ENCODE assay signal across 13 cellular contexts in genomic region chr2:74516650-74517049, GRCh38. TPM values are rescaled to one million over a fixed set of nuclear protein-coding genes. Genes with fewer than 3 reads are reported as not detected.
A peak's percentile ranks its signal among the peaks of the same experiment; 100 is the strongest.
DNase-seq lines count a peak whose midpoint lies in the region; ATAC-seq, FAIRE-seq and TF ChIP-seq lines count a peak whose summit lies in the region.
"Had no signal": no experiment of that assay in that cellular context is flagged by ENCODE, and none has a peak within 500 bp of the region (broad histone marks: within the 10 kb centered on the region; RNA-seq: fewer than 3 reads in every experiment).

No MANE protein-coding gene starts in this region.

- H3K4me1 ChIP-seq in ACC112 (ENCODE audit: control insufficient read depth, insufficient read depth, low read length, unreplicated experiment) (no peaks in the 10 kb centered on the region), Caco-2 (no peaks in the 10 kb centered on the region), GM12878 (ENCODE audit: control insufficient read depth, insufficient read depth, low read length) (peaks cover 13% of the 10 kb centered on the region; the same call in 1 of the 2 replicates), Karpas-422 (ENCODE audit: low read length) (peaks cover 5% of the 10 kb centered on the region)

- TF ChIP-seq POLR2A in GM12878 (IDR thresholded peaks at IDR 0.05; ENCODE audit: low read depth, low read length), result no peak

- H3K79me2 ChIP-seq in ACC112 (ENCODE audit: control insufficient read depth, insufficient read depth, low read length, unreplicated experiment) (no peaks in the 10 kb centered on the region), GM12878 (ENCODE audit: control insufficient read depth, insufficient read depth, low read length) (no peaks in the 10 kb centered on the region), Karpas-422 (ENCODE audit: low read length) (no peaks in the 10 kb centered on the region)

- no peaks in the 10 kb centered on the region for H3K9me3 Mint-ChIP-seq in Caco-2 (ENCODE audit: unreplicated experiment)
- H3K9me3 Mint-ChIP-seq in natural killer cell treated with Interleukin-12 subunit alpha and Interleukin-12 subunit beta and Interleukin-15 and Interleukin-18, amount 100 ng/mL, for 72 hours, result no peaks in the 10 kb centered on the region

- TF ChIP-seq CTCF in Caco-2 (IDR thresholded peaks at IDR 0.05; ENCODE audit: insufficient read depth in 1 of 2, low read depth in 1 of 2, low read length in 1 of 2, severe bottlenecking in 1 of 2, unreplicated experiment in 1 of 2), result no peak
- no peak for TF ChIP-seq CTCF in GM12878 (IDR thresholded peaks at IDR 0.05 in 2 of 3, conservative IDR thresholded peaks at IDR 0.05 in 1 of 3; ENCODE audit: control insufficient read depth in 2 of 3, extremely low read depth in 1 of 3, insufficient read depth in 1 of 3, low read depth in 3 of 3, low read length in 3 of 3)

- H3K4me3 ChIP-seq in ACC112 (ENCODE audit: low read depth, low read length), result peak overlapping the region; percentile 62; the same call in 1 of the 2 replicates
- peak overlapping the region; percentile 60 for H3K4me3 ChIP-seq in Caco-2 (ENCODE audit: low read depth, low read length)
- peak overlapping the region; percentile 31; the same call in 1 of the 2 replicates for H3K4me3 ChIP-seq in GM12878
- no peak overlapping the region for H3K4me3 ChIP-seq in Karpas-422 (ENCODE audit: low read length)
- H3K4me3 ChIP-seq: MG63, SJSA1 had no signal

- H2AFZ ChIP-seq in ACC112 (ENCODE audit: low read length, unreplicated experiment) (no peak overlapping the region), GM12878 (ENCODE audit: control insufficient read depth, low read depth, low read length) (0 out of 2 replicates have a peak overlapping the region, but pooled peaks have one; percentile 69), Karpas-422 (ENCODE audit: low read length) (no peak overlapping the region)

- in situ Hi-C loops in GM12878 (cut with MboI), result no loop called here

- FAIRE-seq in GM12878 (lab: Jason Lieb, UNC), result no peak

- WGBS in GM12878 (ENCODE audit: insufficient coverage, insufficient replicate concordance, low lambda C conversion rate, missing lambda C conversion rate), result 75% methylated on average over 13 of the region's 13 CpGs

- H3K9me3 ChIP-seq in Caco-2 (no peaks in the 10 kb centered on the region), GM12878 (replicated peaks; ENCODE audit: control insufficient read depth, insufficient read depth, low read length) (no peaks in the 10 kb centered on the region; the same call in 2 of the 3 replicates), Karpas-422 (ENCODE audit: low read length) (no peaks in the 10 kb centered on the region)
- H3K9me3 ChIP-seq: MG63 had no signal

- no peaks in the 10 kb centered on the region for H3K36me3 Mint-ChIP-seq in Caco-2 (ENCODE audit: insufficient read depth, unreplicated experiment)
- no peaks in the 10 kb centered on the region for H3K36me3 Mint-ChIP-seq in natural killer cell treated with Interleukin-12 subunit alpha and Interleukin-12 subunit beta and Interleukin-15 and Interleukin-18, amount 100 ng/mL, for 72 hours

- H4K20me1 ChIP-seq in GM12878 (ENCODE audit: control insufficient read depth, insufficient read depth) (no peaks in the 10 kb centered on the region), Karpas-422 (ENCODE audit: insufficient read depth, low read depth, low read length) (no peaks in the 10 kb centered on the region)

- H3K4me2 ChIP-seq in GM12878 (ENCODE audit: control insufficient read depth, insufficient read depth) (peak overlapping the region; percentile 96; the same call in 1 of the 2 replicates), Karpas-422 (ENCODE audit: low read depth, low read length, poor library complexity, severe bottlenecking) (no peak overlapping the region)

- H3K27me3 ChIP-seq in ACC112 (ENCODE audit: insufficient read depth, low read length) (peaks cover 85% of the 10 kb centered on the region), Caco-2 (replicated peaks; ENCODE audit: control insufficient read depth, insufficient read depth, low read length) (no peaks in the 10 kb centered on the region), GM12878 (replicated peaks in 1 of 2; ENCODE audit: control insufficient read depth in 2 of 2, insufficient read depth in 2 of 2, low read length in 1 of 2) (peaks cover 18 to 31% of the 10 kb centered on the region in 2 experiments), Karpas-422 (ENCODE audit: low read length) (no peaks in the 10 kb centered on the region)

- SMC1A ChIA-PET in GM12878 (lab: Charles Lee; ENCODE audit: uncharacterized antibody, unreplicated experiment), result interaction anchor here (1.5 kb wide), 1 partner anchor 15 kb away, joined by 3 read pairs; no protein-coding TSS in a partner anchor

- RAD21 ChIA-PET in GM12878 (lab: Charles Lee; ENCODE audit: unreplicated experiment), result no interaction called here

- H3K9ac ChIP-seq in GM12878 (ENCODE audit: control insufficient read depth, insufficient read depth, low read length) (no peak overlapping the region), Karpas-422 (ENCODE audit: low read length) (no peak overlapping the region)

- intact Hi-C loops in Caco-2 (cut with micrococcal nuclease; ENCODE audit: unreplicated experiment) (loop anchor here (1.0 kb wide), 1 partner anchor 13 kb away; the partner anchor contains the start of genes AUP1 and HTRA2), GM12878 (cut with micrococcal nuclease; ENCODE audit: unreplicated experiment) (no loop called here)

- POLR2A ChIA-PET in Caco-2 (lab: Charles Lee) (interaction anchor here (0.8 to 1.1 kb wide), 2 partner anchors 13 to 21 kb away, joined by 3 to 5 read pairs; partner anchors contain the start of gene HTRA2), GM12878 (lab: Charles Lee) (interaction anchor here (1.2 kb wide), 1 partner anchor 12 kb away, joined by 3 read pairs; no protein-coding TSS in a partner anchor)

- no peaks in the 10 kb centered on the region for H3K4me1 Mint-ChIP-seq in Caco-2 (ENCODE audit: low read depth, unreplicated experiment)
- H3K4me1 Mint-ChIP-seq in natural killer cell treated with Interleukin-12 subunit alpha and Interleukin-12 subunit beta and Interleukin-15 and Interleukin-18, amount 100 ng/mL, for 72 hours (ENCODE audit: low read depth in 2 of 2), result peaks cover 7 to 12% of the 10 kb centered on the region in 2 donors

- H3K36me3 ChIP-seq in ACC112 (ENCODE audit: insufficient read depth, low read length) (no peaks in the 10 kb centered on the region), Caco-2 (ENCODE audit: control insufficient read depth, insufficient read depth, low read length) (no peaks in the 10 kb centered on the region), GM12878 (ENCODE audit: control insufficient read depth in 2 of 2, insufficient read depth in 2 of 2, low read length in 1 of 2) (no peaks in the 10 kb centered on the region), Karpas-422 (ENCODE audit: insufficient read depth, low read length) (no peaks in the 10 kb centered on the region)
- H3K36me3 ChIP-seq: MG63, SJSA1 had no signal

- no peak for DNase-seq in Caco-2
- DNase-seq in GM12878 (ENCODE audit: low read depth, low spot score), result no peak
- DNase-seq in natural killer cell treated with Interleukin-12 subunit alpha and Interleukin-12 subunit beta and Interleukin-15 and Interleukin-18, amount 100 ng/mL, for 72 hours (ENCODE audit: low spot score), result no peak
- DNase-seq in SW 1271 (lab: John Stamatoyannopoulos, UW), result no peak
- no peak for DNase-seq in SHP77 treated with DMSO at 0.1 percent for 48 hours (lab: John Stamatoyannopoulos, UW)
- DNase-seq in mucosa of gallbladder (ENCODE audit: low spot score), result no peak
- DNase-seq in Karpas-422, result no peak
- DNase-seq: HCEC 1CT, MG63, NCI-H2171 had no signal

- CTCF ChIA-PET in Caco-2 (lab: Charles Lee), result interaction anchor here (0.9 to 1.0 kb wide), 2 partner anchors 13 to 34 kb away, joined by 3 read pairs; partner anchors contain the start of genes CCDC142 and TTC31
- CTCF ChIA-PET in GM12878 (lab: Yijun Ruan, JAX), result no interaction called here

- BruUV-seq in Caco-2 (replicated peaks; lab: Mats Ljungman, UMichigan), result TSS peak; percentile 41
- BruUV-seq in GM12878 (replicated peaks; lab: Mats Ljungman, UMichigan), result no TSS peak

- no peak for ATAC-seq in GM12878
- ATAC-seq in natural killer cell treated with Interleukin-12 subunit alpha and Interleukin-12 subunit beta and Interleukin-15 and Interleukin-18, amount 100 ng/mL, for 72 hours, result no peak

- H3K27ac ChIP-seq in ACC112 (ENCODE audit: low read depth, low read length) (no peak overlapping the region), GM12878 (ENCODE audit: control insufficient read depth, insufficient read depth) (no peak overlapping the region), Karpas-422 (ENCODE audit: low read length) (no peak overlapping the region)
- H3K27ac ChIP-seq: SJSA1 had no signal

- peak overlapping the region; percentile 72 for H3K4me3 Mint-ChIP-seq in Caco-2 (ENCODE audit: unreplicated experiment)
- H3K4me3 Mint-ChIP-seq in natural killer cell treated with Interleukin-12 subunit alpha and Interleukin-12 subunit beta and Interleukin-15 and Interleukin-18, amount 100 ng/mL, for 72 hours, result peak overlapping the region; percentile 60

- no peak for TF ChIP-seq RAD21 in GM12878 (IDR thresholded peaks at IDR 0.05; ENCODE audit: insufficient read depth, low read depth, low read length)

- no peaks in the 10 kb centered on the region for H3K9me2 ChIP-seq in Karpas-422 (replicated peaks; ENCODE audit: insufficient read depth, low read length)

- peak overlapping the region; percentile 2 for H3K27ac Mint-ChIP-seq in Caco-2 (ENCODE audit: unreplicated experiment)
- peak overlapping the region in 1 of 2 donors; percentile 66 for H3K27ac Mint-ChIP-seq in natural killer cell treated with Interleukin-12 subunit alpha and Interleukin-12 subunit beta and Interleukin-15 and Interleukin-18, amount 100 ng/mL, for 72 hours

- peaks cover 8% of the 10 kb centered on the region for H3K27me3 Mint-ChIP-seq in Caco-2 (ENCODE audit: insufficient read depth, unreplicated experiment)
- H3K27me3 Mint-ChIP-seq in natural killer cell treated with Interleukin-12 subunit alpha and Interleukin-12 subunit beta and Interleukin-15 and Interleukin-18, amount 100 ng/mL, for 72 hours, result peaks cover 43 to 55% of the 10 kb centered on the region in 2 donors

- TF ChIP-seq EP300 in GM12878 (IDR thresholded peaks at IDR 0.05; ENCODE audit: borderline replicate concordance in 1 of 2, control insufficient read depth in 1 of 2, low read depth in 2 of 2, low read length in 2 of 2), result no peak

RNA-seq across cellular contexts. Expression of gene TLX2, which starts 2.4 kb away (rescaled TPM):
- total RNA-seq in Caco-2 (2022) (0.68 and 0.72 TPM in 2 replicates), GM12878 (2014; rRNA removed) (3.2 and 3.7 TPM in 2 replicates), GM12878 (2014; rRNA removed; fragmentation: Illumina TruSeq; extraction: Trizol) (1.3 and 1.4 TPM in 2 replicates), GM12878 (2021) (5.3 and 5.5 TPM in 2 replicates), mucosa of gallbladder (0.12 TPM)
- total RNA-seq in GM12878 (2013; cell fraction: nucleolus; rRNA removed), result not detected in 2 replicates
- polyA plus RNA-seq in GM12878 (2011; ENCODE audit: low read depth), result not detected
- polyA plus RNA-seq in GM12878 (2011; rRNA removed) (not detected in 2 replicates), GM12878 (2014; fragmentation: Illumina TruSeq; extraction: Trizol) (0.11 and 0.90 TPM in 2 replicates), GM12878 (2014; fragmentation: Nextera tagmentation; extraction: Ambion mirVana) (under 1 TPM; 0.06 to 0.13 TPM), GM12878 (2014; rRNA removed) (4.4 and 5.7 TPM in 2 replicates), GM12878 (2016; fragmentation: Nextera tagmentation; extraction: Ambion mirVana) (1 to 10 TPM; 3.6 to 3.8 TPM)
- polyA plus RNA-seq in GM12878 (2011; cell fraction: cytosol; rRNA removed), result not detected in 2 replicates
- polyA plus RNA-seq in GM12878 (2011; cell fraction: nucleus; rRNA removed), result not detected in 2 replicates
- polyA plus RNA-seq in GM12878 (2012), result 0.17 and 0.42 TPM in 2 replicates
- polyA minus RNA-seq in GM12878 (2011; rRNA and poly(A)+ RNA removed), result not detected in 2 replicates
- not detected in 2 replicates for polyA minus RNA-seq in GM12878 (2011; cell fraction: cytosol; rRNA and poly(A)+ RNA removed)
- polyA minus RNA-seq in GM12878 (2011; cell fraction: nucleus; rRNA and poly(A)+ RNA removed), result not detected in 2 replicates
- under 1 TPM; 0.12 to 0.95 TPM for total RNA-seq in natural killer cell treated with Interleukin-12 subunit alpha and Interleukin-12 subunit beta and Interleukin-15 and Interleukin-18, amount 100 ng/mL, for 72 hours
- total RNA-seq in Karpas-422 (2014; rRNA removed; shearing (Covaris generic); ENCODE audit: low replicate concordance), result 0.25 and 2.5 TPM in 2 replicates
- total RNA-seq: SJSA1 had no signal
- polyA plus RNA-seq: BJ had no signal

RNA-seq across cellular contexts. Expression of gene PCGF1, which starts 9.2 kb away (rescaled TPM):
- total RNA-seq in Caco-2 (2022), result 27.0 and 29.7 TPM in 2 replicates
- 16.4 and 81.1 TPM in 2 replicates for total RNA-seq in GM12878 (2013; cell fraction: nucleolus; rRNA removed)
- total RNA-seq in GM12878 (2014; rRNA removed), result 26.6 and 27.4 TPM in 2 replicates
- total RNA-seq in GM12878 (2014; rRNA removed; fragmentation: Illumina TruSeq; extraction: Trizol), result 23.1 and 23.4 TPM in 2 replicates
- 25.8 and 27.4 TPM in 2 replicates for total RNA-seq in GM12878 (2021)
- polyA plus RNA-seq in GM12878 (2011; ENCODE audit: low read depth), result 10.0 TPM
- 23.9 and 36.3 TPM in 2 replicates for polyA plus RNA-seq in GM12878 (2011; rRNA removed)
- 42.4 and 49.0 TPM in 2 replicates for polyA plus RNA-seq in GM12878 (2011; cell fraction: cytosol; rRNA removed)
- 38.4 TPM in 2 replicates for polyA plus RNA-seq in GM12878 (2011; cell fraction: nucleus; rRNA removed)
- polyA plus RNA-seq in GM12878 (2012), result 20.6 and 26.3 TPM in 2 replicates
- 23.0 and 25.9 TPM in 2 replicates for polyA plus RNA-seq in GM12878 (2014; fragmentation: Illumina TruSeq; extraction: Trizol)
- 10 to 100 TPM; 42.5 to 50.8 TPM for polyA plus RNA-seq in GM12878 (2014; fragmentation: Nextera tagmentation; extraction: Ambion mirVana)
- 27.6 and 28.1 TPM in 2 replicates for polyA plus RNA-seq in GM12878 (2014; rRNA removed)
- 10 to 100 TPM; 25.6 to 27.4 TPM for polyA plus RNA-seq in GM12878 (2016; fragmentation: Nextera tagmentation; extraction: Ambion mirVana)
- 38.1 and 42.1 TPM in 2 replicates for polyA minus RNA-seq in GM12878 (2011; rRNA and poly(A)+ RNA removed)
- 16.4 and 21.1 TPM in 2 replicates for polyA minus RNA-seq in GM12878 (2011; cell fraction: cytosol; rRNA and poly(A)+ RNA removed)
- polyA minus RNA-seq in GM12878 (2011; cell fraction: nucleus; rRNA and poly(A)+ RNA removed), result 11.6 and 20.5 TPM in 2 replicates
- total RNA-seq in natural killer cell treated with Interleukin-12 subunit alpha and Interleukin-12 subunit beta and Interleukin-15 and Interleukin-18, amount 100 ng/mL, for 72 hours, result 10 to 100 TPM; 31.3 to 41.3 TPM
- total RNA-seq in mucosa of gallbladder, result 35.3 TPM
- 44.8 and 58.3 TPM in 2 replicates for total RNA-seq in Karpas-422 (2014; rRNA removed; shearing (Covaris generic); ENCODE audit: low replicate concordance)

RNA-seq across cellular contexts. Expression of gene DQX1, which starts 9.4 kb away (rescaled TPM):
- total RNA-seq in Caco-2 (2022), result 0.50 and 1.4 TPM in 2 replicates
- 1.8 and 2.2 TPM in 2 replicates for total RNA-seq in GM12878 (2013; cell fraction: nucleolus; rRNA removed)
- total RNA-seq in GM12878 (2014; rRNA removed), result 0.34 and 1.2 TPM in 2 replicates
- total RNA-seq in GM12878 (2014; rRNA removed; fragmentation: Illumina TruSeq; extraction: Trizol), result 0.67 and 0.78 TPM in 2 replicates
- total RNA-seq in GM12878 (2021), result 0.85 and 0.98 TPM in 2 replicates
- 1.1 TPM for polyA plus RNA-seq in GM12878 (2011; ENCODE audit: low read depth)
- polyA plus RNA-seq in GM12878 (2011; rRNA removed), result 0.46 and 0.87 TPM in 2 replicates
- polyA plus RNA-seq in GM12878 (2011; cell fraction: cytosol; rRNA removed), result 0.60 and 0.79 TPM in 2 replicates
- 7.3 and 10.0 TPM in 2 replicates for polyA plus RNA-seq in GM12878 (2011; cell fraction: nucleus; rRNA removed)
- 1.2 TPM in 2 replicates for polyA plus RNA-seq in GM12878 (2012)
- 0.96 and 1.7 TPM in 2 replicates for polyA plus RNA-seq in GM12878 (2014; fragmentation: Illumina TruSeq; extraction: Trizol)
- under 1 TPM; 0.63 to 0.73 TPM for polyA plus RNA-seq in GM12878 (2014; fragmentation: Nextera tagmentation; extraction: Ambion mirVana)
- polyA plus RNA-seq in GM12878 (2014; rRNA removed), result 1.5 and 1.6 TPM in 2 replicates
- 1 to 10 TPM; 1.1 to 2.1 TPM for polyA plus RNA-seq in GM12878 (2016; fragmentation: Nextera tagmentation; extraction: Ambion mirVana)
- 0.46 and 1.0 TPM in 2 replicates for polyA minus RNA-seq in GM12878 (2011; rRNA and poly(A)+ RNA removed)
- polyA minus RNA-seq in GM12878 (2011; cell fraction: cytosol; rRNA and poly(A)+ RNA removed), result not detected in 2 replicates
- 1.9 and 2.1 TPM in 2 replicates for polyA minus RNA-seq in GM12878 (2011; cell fraction: nucleus; rRNA and poly(A)+ RNA removed)
- 1 to 10 TPM in 1 of 2 donors, under 1 TPM in 1; 0.55 to 1.0 TPM for total RNA-seq in natural killer cell treated with Interleukin-12 subunit alpha and Interleukin-12 subunit beta and Interleukin-15 and Interleukin-18, amount 100 ng/mL, for 72 hours
- 0.43 TPM for total RNA-seq in mucosa of gallbladder
- total RNA-seq in Karpas-422 (2014; rRNA removed; shearing (Covaris generic); ENCODE audit: low replicate concordance), result 1.4 and 22.6 TPM in 2 replicates
- total RNA-seq: SJSA1 had no signal

RNA-seq across cellular contexts. Expression of gene AUP1, which starts 12.9 kb away (rescaled TPM):
- total RNA-seq in Caco-2 (2022) (154 and 156 TPM in 2 replicates), GM12878 (2014; rRNA removed) (151 and 152 TPM in 2 replicates), GM12878 (2014; rRNA removed; fragmentation: Illumina TruSeq; extraction: Trizol) (104 and 107 TPM in 2 replicates), GM12878 (2021) (127 and 128 TPM in 2 replicates), mucosa of gallbladder (146 TPM)
- 142 and 147 TPM in 2 replicates for total RNA-seq in GM12878 (2013; cell fraction: nucleolus; rRNA removed)
- polyA plus RNA-seq in GM12878 (2011; ENCODE audit: low read depth), result 55.2 TPM
- polyA plus RNA-seq in GM12878 (2011; rRNA removed) (71.4 and 106 TPM in 2 replicates), GM12878 (2014; fragmentation: Illumina TruSeq; extraction: Trizol) (137 and 147 TPM in 2 replicates), GM12878 (2014; fragmentation: Nextera tagmentation; extraction: Ambion mirVana) (10 to 100 TPM; 39.1 to 56.5 TPM), GM12878 (2014; rRNA removed) (212 and 215 TPM in 2 replicates), GM12878 (2016; fragmentation: Nextera tagmentation; extraction: Ambion mirVana) (100 to 1,000 TPM; 187 to 204 TPM)
- 160 and 189 TPM in 2 replicates for polyA plus RNA-seq in GM12878 (2011; cell fraction: cytosol; rRNA removed)
- polyA plus RNA-seq in GM12878 (2011; cell fraction: nucleus; rRNA removed), result 745 and 873 TPM in 2 replicates
- polyA plus RNA-seq in GM12878 (2012), result 109 and 110 TPM in 2 replicates
- polyA minus RNA-seq in GM12878 (2011; rRNA and poly(A)+ RNA removed), result 80.1 and 134 TPM in 2 replicates
- polyA minus RNA-seq in GM12878 (2011; cell fraction: cytosol; rRNA and poly(A)+ RNA removed), result 40.2 and 55.4 TPM in 2 replicates
- 167 and 238 TPM in 2 replicates for polyA minus RNA-seq in GM12878 (2011; cell fraction: nucleus; rRNA and poly(A)+ RNA removed)
- total RNA-seq in natural killer cell treated with Interleukin-12 subunit alpha and Interleukin-12 subunit beta and Interleukin-15 and Interleukin-18, amount 100 ng/mL, for 72 hours, result 100 to 1,000 TPM; 190 to 233 TPM
- 216 and 273 TPM in 2 replicates for total RNA-seq in Karpas-422 (2014; rRNA removed; shearing (Covaris generic); ENCODE audit: low replicate concordance)

RNA-seq across cellular contexts. Expression of gene HTRA2, which starts 13.1 kb away (rescaled TPM):
- total RNA-seq in Caco-2 (2022), result 27.0 and 27.3 TPM in 2 replicates
- total RNA-seq in GM12878 (2013; cell fraction: nucleolus; rRNA removed), result 41.0 and 54.6 TPM in 2 replicates
- total RNA-seq in GM12878 (2014; rRNA removed), result 73.9 and 77.4 TPM in 2 replicates
- total RNA-seq in GM12878 (2014; rRNA removed; fragmentation: Illumina TruSeq; extraction: Trizol), result 48.7 and 51.8 TPM in 2 replicates
- total RNA-seq in GM12878 (2021), result 62.2 and 64.5 TPM in 2 replicates
- 24.0 TPM for polyA plus RNA-seq in GM12878 (2011; ENCODE audit: low read depth)
- 34.3 and 46.9 TPM in 2 replicates for polyA plus RNA-seq in GM12878 (2011; rRNA removed)
- polyA plus RNA-seq in GM12878 (2011; cell fraction: cytosol; rRNA removed), result 68.5 and 72.9 TPM in 2 replicates
- polyA plus RNA-seq in GM12878 (2011; cell fraction: nucleus; rRNA removed), result 110 and 113 TPM in 2 replicates
- 41.1 and 51.2 TPM in 2 replicates for polyA plus RNA-seq in GM12878 (2012)
- 39.7 and 45.1 TPM in 2 replicates for polyA plus RNA-seq in GM12878 (2014; fragmentation: Illumina TruSeq; extraction: Trizol)
- 10 to 100 TPM; 42.3 to 46.4 TPM for polyA plus RNA-seq in GM12878 (2014; fragmentation: Nextera tagmentation; extraction: Ambion mirVana)
- polyA plus RNA-seq in GM12878 (2014; rRNA removed), result 68.3 and 70.5 TPM in 2 replicates
- 10 to 100 TPM; 60.6 to 61.4 TPM for polyA plus RNA-seq in GM12878 (2016; fragmentation: Nextera tagmentation; extraction: Ambion mirVana)
- polyA minus RNA-seq in GM12878 (2011; rRNA and poly(A)+ RNA removed), result 47.2 and 71.4 TPM in 2 replicates
- polyA minus RNA-seq in GM12878 (2011; cell fraction: cytosol; rRNA and poly(A)+ RNA removed), result 13.1 and 14.5 TPM in 2 replicates
- polyA minus RNA-seq in GM12878 (2011; cell fraction: nucleus; rRNA and poly(A)+ RNA removed), result 44.7 and 56.4 TPM in 2 replicates
- total RNA-seq in natural killer cell treated with Interleukin-12 subunit alpha and Interleukin-12 subunit beta and Interleukin-15 and Interleukin-18, amount 100 ng/mL, for 72 hours, result 100 to 1,000 TPM in 1 of 2 donors, 10 to 100 TPM in 1; 93.1 to 100 TPM
- 31.0 TPM for total RNA-seq in mucosa of gallbladder
- total RNA-seq in Karpas-422 (2014; rRNA removed; shearing (Covaris generic); ENCODE audit: low replicate concordance), result 36.8 and 72.1 TPM in 2 replicates
